In the genomic region with DNA sequence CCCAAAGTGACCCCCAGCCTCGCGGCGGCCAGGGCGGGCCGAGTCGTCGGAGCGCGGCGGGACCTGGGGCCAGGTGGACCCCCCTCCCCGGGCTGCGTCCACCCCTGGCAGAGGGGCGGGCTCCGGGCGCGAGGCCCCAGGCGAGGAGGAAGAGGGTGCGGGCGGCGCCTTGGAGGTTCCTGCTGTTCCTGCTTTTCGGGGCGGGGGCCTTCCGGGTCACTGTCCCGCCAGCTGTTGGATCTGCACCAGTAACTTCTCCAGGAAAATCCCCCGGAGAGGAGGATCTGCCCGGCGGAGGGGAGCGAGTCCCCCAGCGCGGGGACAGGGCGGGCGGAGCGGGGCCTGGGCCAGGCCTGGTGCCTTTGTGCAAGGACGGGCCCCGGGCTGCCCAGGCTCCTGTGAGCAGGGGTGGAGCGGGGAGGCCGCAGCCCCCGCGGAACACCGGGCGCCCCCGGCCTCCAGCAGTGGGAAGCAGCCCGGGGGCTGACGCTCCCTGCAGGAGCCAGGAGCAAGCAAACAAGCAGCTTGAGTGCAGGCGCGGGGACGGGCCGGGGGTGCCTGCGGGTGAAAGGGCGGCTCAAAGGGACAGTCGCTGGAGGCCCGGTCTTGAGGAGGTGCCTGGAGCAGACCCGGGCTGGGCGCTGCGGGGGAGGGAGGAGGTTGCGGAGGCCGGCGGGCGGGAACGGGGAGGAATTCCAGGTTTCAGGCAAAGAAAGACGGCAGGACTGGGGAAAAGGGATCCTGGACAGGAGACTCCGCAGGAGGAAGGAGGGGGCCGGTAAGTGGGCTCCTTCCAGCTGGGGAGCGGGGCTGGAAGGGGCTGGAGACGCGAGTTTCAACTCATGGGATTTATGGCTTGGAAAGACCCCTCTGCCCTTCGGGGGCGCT, we compare ENCODE assay signal across 16 cellular contexts. TPM values are rescaled to one million over a fixed set of nuclear protein-coding genes. Genes with fewer than 3 reads are reported as not detected.
A peak's percentile ranks its signal among the peaks of the same experiment; 100 is the strongest.
DNase-seq lines count a peak whose midpoint lies in the region; ATAC-seq, FAIRE-seq and TF ChIP-seq lines count a peak whose summit lies in the region.
"Had no signal": no experiment of that assay in that cellular context is flagged by ENCODE, and none has a peak within 500 bp of the region (broad histone marks: within the 10 kb centered on the region; RNA-seq: fewer than 3 reads in every experiment).

No MANE protein-coding gene starts in this region.

- ATAC-seq in left lobe of liver (peak; percentile 16), sciatic nerve (peak; percentile 4), GM19463 (IDR thresholded peaks at IDR 0.05; ENCODE audit: unreplicated experiment) (no peak)
- ATAC-seq: activated CD4-positive, alpha-beta T cell treated with anti-CD3 and anti-CD28 coated beads for 36 hours; naive thymus-derived CD8-positive, alpha-beta T cell had no signal

- H2BK5ac ChIP-seq in H1 (ENCODE audit: low read depth, low read length) = 0 out of 2 replicates have a peak overlapping the region, but pooled peaks have one; percentile 16

- peak in 1 of 2 experiments; percentile 72 for DNase-seq in H1 (ENCODE audit: low read depth in 1 of 2, low spot score in 2 of 2)
- DNase-seq in left lobe of liver (ENCODE audit: low spot score) = no peak
- DNase-seq in sciatic nerve (ENCODE audit: low spot score) = no peak
- DNase-seq in DMS 273 (lab: John Stamatoyannopoulos, UW; ENCODE audit: unreplicated experiment) = no peak
- no peak for DNase-seq in testis
- DNase-seq in inferior parietal cortex (ENCODE audit: extremely low spot score) = no peak
- DNase-seq: activated CD4-positive, alpha-beta T cell treated with anti-CD3 and anti-CD28 coated beads for 36 hours; hypothalamus; NCI-H2029 treated with DMSO at 0.1 percent for 48 hours; NK-92 treated with Interleukin-12 subunit alpha and Interleukin-12 subunit beta, amount 100 ng/mL, for 24 hours; SW 1271 had no signal

- H2AK5ac ChIP-seq in H1 (ENCODE audit: low read depth, low read length) = no peak overlapping the region

- no peak overlapping the region for H2BK20ac ChIP-seq in H1 (ENCODE audit: low read length)

- H3K4me3 ChIP-seq in HEK293 (ENCODE audit: low read depth, low read length) = no peak overlapping the region
- H3K4me3 ChIP-seq in H1 (ENCODE audit: extremely low read depth in 1 of 4, insufficient read depth in 2 of 4, low read depth in 3 of 4, low read length in 4 of 4) = peak overlapping the region; percentile 39 to 66 (median 42)
- H3K4me3 ChIP-seq in testis = peak overlapping the region in 1 of 2 donors; percentile 43
- H3K4me3 ChIP-seq: BLaER1 treated with 17β-estradiol and CSF1 and Interleukin-3, amounts not matched to agents 10 nM and 100 nM had no signal

- H3K14ac ChIP-seq in H1 (ENCODE audit: insufficient read length) = no peak overlapping the region

- no peak overlapping the region for H4K5ac ChIP-seq in H1 (ENCODE audit: insufficient read length, low read depth, low read length)

- H3K9me3 ChIP-seq in HEK293 (ENCODE audit: control insufficient read depth, insufficient read depth, low read depth, low read length) (no peaks in the 10 kb centered on the region), H1 (ENCODE audit: insufficient read depth in 2 of 2, low read depth in 1 of 2, low read length in 1 of 2) (no peaks in the 10 kb centered on the region), testis (no peaks in the 10 kb centered on the region)
- H3K9me3 ChIP-seq: BLaER1 treated with 17β-estradiol and CSF1 and Interleukin-3, amounts not matched to agents 10 nM and 100 nM had no signal

- TF ChIP-seq CTCF in HEK293 (tag by site-specific recombination; IDR thresholded peaks at IDR 0.05) (no peak), H1 (IDR thresholded peaks at IDR 0.05; ENCODE audit: control extremely low read depth in 1 of 3, insufficient read depth in 1 of 3, low read depth in 1 of 3, low read length in 3 of 3) (no peak), testis (IDR thresholded peaks at IDR 0.05) (no peak)

- TF ChIP-seq POLR2A in H1 (IDR thresholded peaks at IDR 0.05; ENCODE audit: control extremely low read depth in 1 of 2, low read depth in 2 of 2, low read length in 2 of 2) = no peak
- TF ChIP-seq POLR2A in testis (IDR thresholded peaks at IDR 0.05) = no peak

- H3K4me1 ChIP-seq in HEK293 (ENCODE audit: control insufficient read depth, insufficient read depth, low read length) (no peaks in the 10 kb centered on the region), H1 (replicated peaks in 1 of 4; ENCODE audit: control insufficient read depth in 3 of 4, insufficient read depth in 4 of 4, low read length in 3 of 4) (peaks cover 0 to 11% (median 6%) of the 10 kb centered on the region in 4 experiments; a peak in 6 of 7 replicates), testis (peaks cover 9% of the 10 kb centered on the region)

- peak overlapping the region; percentile 58 for H4K8ac ChIP-seq in H1 (ENCODE audit: extremely low read depth, insufficient read depth, low read length)

- TF ChIP-seq RAD21 in H1 (IDR thresholded peaks at IDR 0.05 in 1 of 2, conservative IDR thresholded peaks at IDR 0.05 in 1 of 2; ENCODE audit: low read depth in 2 of 2, low read length in 2 of 2) = no peak

- FAIRE-seq in H1 (lab: Jason Lieb, UNC) = no peak
- FAIRE-seq: GM18507 had no signal

- H3K56ac ChIP-seq in H1 (replicated peaks; ENCODE audit: insufficient read length, low read depth, low read length) = no peak overlapping the region

- no peak overlapping the region for H2BK15ac ChIP-seq in H1 (ENCODE audit: low read length)

- no peak overlapping the region for H2BK120ac ChIP-seq in H1 (replicated peaks; ENCODE audit: low read depth, low read length)

- POLR2A ChIA-PET in HEK293 (lab: Yijun Ruan, JAX) = no interaction called here
- POLR2A ChIA-PET in H1 (lab: Charles Lee; ENCODE audit: partially characterized antibody) = interaction anchor here (0.7 to 4.6 kb wide), 6 partner anchors 11 to 148 kb away, joined by 3 to 26 read pairs (median 4); a partner anchor contains a TSS

- intact Hi-C loops in sciatic nerve (cut with DNase I) = no loop called here
- intact Hi-C loops in testis (cut with DNase I; ENCODE audit: low total_unique reads) = no loop called here

- peaks cover 13% of the 10 kb centered on the region; the same call in 1 of the 2 replicates for H3K23me2 ChIP-seq in H1 (ENCODE audit: low read depth, low read length)

- H4K20me1 ChIP-seq in H1 (replicated peaks in 1 of 2; ENCODE audit: control insufficient read depth in 1 of 2, insufficient read depth in 2 of 2, low read length in 2 of 2) = peaks cover 0 to 3% of the 10 kb centered on the region in 2 experiments

- no peak overlapping the region for H3K4ac ChIP-seq in H1 (replicated peaks; ENCODE audit: insufficient read length, low read depth, low read length)

- no peak for TF ChIP-seq EP300 in H1 (IDR thresholded peaks at IDR 0.05; ENCODE audit: borderline replicate concordance in 1 of 2, low read depth in 2 of 2, low read length in 2 of 2)

- peak overlapping the region; percentile 78 for H3K18ac ChIP-seq in H1 (ENCODE audit: extremely low read depth, low read length)

- no peak overlapping the region; the same call in 1 of the 2 replicates for H2AFZ ChIP-seq in H1 (ENCODE audit: low read length)

- peak overlapping the region; percentile 82 to 86 for H3K4me2 ChIP-seq in H1 (ENCODE audit: insufficient read depth in 1 of 2, low read depth in 2 of 2, low read length in 2 of 2)

- H3K9ac ChIP-seq in H1 (replicated peaks in 1 of 4; ENCODE audit: extremely low read depth in 1 of 4, low read depth in 3 of 4, low read length in 3 of 4) = no peak overlapping the region; a peak in 1 of 7 replicates

- no peaks in the 10 kb centered on the region for H3K79me1 ChIP-seq in H1 (ENCODE audit: low read depth, low read length)

- CTCF ChIA-PET in HEK293 (lab: Yijun Ruan, JAX) (interaction anchor here (5.1 kb wide), 1 partner anchor 33 kb away, joined by 80 read pairs; no protein-coding TSS in a partner anchor), H1 (lab: Charles Lee; ENCODE audit: partially characterized antibody) (interaction anchor here (0.5 to 10.5 kb wide), 8 partner anchors 15 to 157 kb away, joined by 3 to 147 read pairs (median 4); a partner anchor contains a TSS)

- no peak overlapping the region for H2BK12ac ChIP-seq in H1 (ENCODE audit: low read depth, low read length)

- peaks cover 0 to 13% of the 10 kb centered on the region in 2 experiments; a peak in 1 of 3 replicates for H3K36me3 ChIP-seq in HEK293 (ENCODE audit: control insufficient read depth in 2 of 2, insufficient read depth in 1 of 2, low read length in 2 of 2)
- peaks cover 0 to 1% (median 1%) of the 10 kb centered on the region in 4 experiments; a peak in 4 of 8 replicates for H3K36me3 ChIP-seq in H1 (ENCODE audit: control insufficient read depth in 2 of 4, insufficient read depth in 4 of 4, low read length in 3 of 4)
- no peaks in the 10 kb centered on the region for H3K36me3 ChIP-seq in testis (ENCODE audit: low read depth, missing control alignments)

- H4K91ac ChIP-seq in H1 (replicated peaks; ENCODE audit: insufficient read length, low read length) = no peak overlapping the region

- H3K79me2 ChIP-seq in H1 (ENCODE audit: control insufficient read depth in 1 of 2, insufficient read depth in 2 of 2, low read length in 2 of 2) = no peaks in the 10 kb centered on the region

- no peak overlapping the region for H3K27ac ChIP-seq in HEK293 (ENCODE audit: extremely low read depth, low read depth, low read length)
- H3K27ac ChIP-seq in H1 (ENCODE audit: low read depth, low read length) = no peak overlapping the region
- H3K27ac ChIP-seq in testis = no peak overlapping the region
- H3K27ac ChIP-seq: BLaER1 treated with 17β-estradiol and CSF1 and Interleukin-3, amounts not matched to agents 10 nM and 100 nM had no signal

- H3K27me3 ChIP-seq in H1 (replicated peaks in 1 of 4; ENCODE audit: control insufficient read depth in 3 of 4, extremely low read depth in 1 of 4, insufficient read depth in 3 of 4, low read length in 3 of 4) = peaks cover 0 to 23% (median 11%) of the 10 kb centered on the region in 4 experiments; a peak in 6 of 7 replicates
- no peaks in the 10 kb centered on the region for H3K27me3 ChIP-seq in testis
- H3K27me3 ChIP-seq: BLaER1 treated with 17β-estradiol and CSF1 and Interleukin-3, amounts not matched to agents 10 nM and 100 nM had no signal

- H3K23ac ChIP-seq in H1 (ENCODE audit: insufficient read length) = no peak overlapping the region

- 6% methylated on average over 24 of the region's 68 CpGs; no CpG with 5 or more reads in 1 of the 2 experiments for WGBS in H1 (ENCODE audit: extremely low coverage in 1 of 2, insufficient coverage in 1 of 2, insufficient read length in 1 of 2, insufficient replicate concordance in 2 of 2, low coverage in 1 of 2, low lambda C conversion rate in 2 of 2, missing lambda C conversion rate in 1 of 2), 2 experiments
- 28 to 35% methylated on average over 21 to 51 of the region's 68 CpGs for WGBS in testis, 2 donors

RNA-seq across cellular contexts. Expression of a gene that starts 15.5 kb away (rescaled TPM):
- total RNA-seq in H1 (2021; fragmentation: NEBNext Ultra II Directional; extraction: Animal tissue kit (Norgen Biotek cat#: 25700)) = 28.3 and 33.3 TPM in 2 replicates
- polyA plus RNA-seq in H1 (2011; rRNA removed) = 34.5 and 37.6 TPM in 2 replicates
- 24.9 TPM for polyA plus RNA-seq in H1 (2011; cell fraction: cytosol; rRNA removed)
- 145 TPM for polyA plus RNA-seq in H1 (2011; cell fraction: nucleus; rRNA removed)
- 23.2 to 37.9 TPM (median 33.7 TPM) in 4 replicates for polyA plus RNA-seq in H1 (2012, experiment 1 of 2)
- 38.1 TPM for polyA plus RNA-seq in H1 (2012, experiment 2 of 2)
- polyA plus RNA-seq in H1 (2013, experiment 1 of 2) = 22.4 TPM
- 21.9 TPM for polyA plus RNA-seq in H1 (2013, experiment 2 of 2)
- 14.2 and 16.0 TPM in 2 replicates for polyA minus RNA-seq in H1 (2011; rRNA and poly(A)+ RNA removed)
- polyA minus RNA-seq in H1 (2011; cell fraction: cytosol; rRNA and poly(A)+ RNA removed) = 19.6 TPM
- polyA minus RNA-seq in H1 (2011; cell fraction: nucleus; rRNA and poly(A)+ RNA removed) = 16.3 TPM
- 27.9 TPM for total RNA-seq in left lobe of liver
- total RNA-seq in sciatic nerve = 142 TPM
- total RNA-seq in testis = 10 to 100 TPM; 44.9 to 51.8 TPM
- polyA plus RNA-seq in testis (ENCODE audit: insufficient read depth, low read depth, low replicate concordance) = 92.8 TPM
- polyA plus RNA-seq: naive thymus-derived CD8-positive, alpha-beta T cell had no signal

RNA-seq across cellular contexts. Expression of a gene that starts 44.2 kb away (rescaled TPM):
- total RNA-seq in H1 (2021; fragmentation: NEBNext Ultra II Directional; extraction: Animal tissue kit (Norgen Biotek cat#: 25700)) = 0.45 TPM in 1 of 2 replicates, not detected in the other
- polyA plus RNA-seq in H1 (2011; rRNA removed) (0.24 and 0.57 TPM in 2 replicates), testis (ENCODE audit: insufficient read depth, low read depth, low replicate concordance) (2.4 TPM)
- 0.72 TPM for polyA plus RNA-seq in H1 (2011; cell fraction: cytosol; rRNA removed)
- 1.8 TPM for polyA plus RNA-seq in H1 (2011; cell fraction: nucleus; rRNA removed)
- 0.53 to 0.60 TPM in 2 of 4 replicates, not detected in the others for polyA plus RNA-seq in H1 (2012, experiment 1 of 2)
- 0.47 TPM for polyA plus RNA-seq in H1 (2012, experiment 2 of 2)
- polyA plus RNA-seq in H1 (2013, experiment 1 of 2) = 0.20 TPM
- polyA plus RNA-seq in H1 (2013, experiment 2 of 2) = 0.13 TPM
- polyA minus RNA-seq in H1 (2011; rRNA and poly(A)+ RNA removed) = 0.13 TPM in 1 of 2 replicates, not detected in the other
- not detected for polyA minus RNA-seq in H1 (2011; cell fraction: cytosol; rRNA and poly(A)+ RNA removed)
- 0.60 TPM for polyA minus RNA-seq in H1 (2011; cell fraction: nucleus; rRNA and poly(A)+ RNA removed)
- total RNA-seq in left lobe of liver (81.5 TPM), sciatic nerve (3.3 TPM), testis (1 to 10 TPM; 1.0 to 2.4 TPM)
- total RNA-seq: activated CD4-positive, alpha-beta T cell treated with anti-CD3 and anti-CD28 coated beads for 36 hours; naive thymus-derived CD8-positive, alpha-beta T cell had no signal
- polyA plus RNA-seq: naive thymus-derived CD8-positive, alpha-beta T cell had no signal

RNA-seq across cellular contexts. Expression of a gene that starts 54.7 kb away (rescaled TPM):
- total RNA-seq in H1 (2021; fragmentation: NEBNext Ultra II Directional; extraction: Animal tissue kit (Norgen Biotek cat#: 25700)) = not detected in 2 replicates
- 0.16 TPM in 1 of 2 replicates, not detected in the other for polyA plus RNA-seq in H1 (2011; rRNA removed)
- not detected for polyA plus RNA-seq in H1 (2011; cell fraction: cytosol; rRNA removed)
- not detected for polyA plus RNA-seq in H1 (2011; cell fraction: nucleus; rRNA removed)
- polyA plus RNA-seq in H1 (2012, experiment 1 of 2) = not detected in 4 replicates
- polyA plus RNA-seq in H1 (2012, experiment 2 of 2) = not detected
- polyA plus RNA-seq in H1 (2013, experiment 1 of 2) = not detected
- not detected for polyA plus RNA-seq in H1 (2013, experiment 2 of 2)
- polyA minus RNA-seq in H1 (2011; rRNA and poly(A)+ RNA removed) = not detected in 2 replicates
- polyA minus RNA-seq in H1 (2011; cell fraction: cytosol; rRNA and poly(A)+ RNA removed) = not detected
- polyA minus RNA-seq in H1 (2011; cell fraction: nucleus; rRNA and poly(A)+ RNA removed) = not detected
- not detected for total RNA-seq in left lobe of liver
- not detected for total RNA-seq in sciatic nerve
- total RNA-seq in testis = 1 to 10 TPM; 1.9 to 5.6 TPM
- polyA plus RNA-seq in testis (ENCODE audit: insufficient read depth, low read depth, low replicate concordance) = 3.9 TPM
- total RNA-seq: activated CD4-positive, alpha-beta T cell treated with anti-CD3 and anti-CD28 coated beads for 36 hours; naive thymus-derived CD8-positive, alpha-beta T cell had no signal
- polyA plus RNA-seq: naive thymus-derived CD8-positive, alpha-beta T cell had no signal

Comparison
In these comparisons a context has a peak if more than half of its experiments do, and no peak if none do; other contexts are left out.
1. RNA of a gene that starts 44.2 kb away (total RNA-seq): 81.5 TPM in left lobe of liver (single experiment); 3.3 TPM in sciatic nerve (single experiment), 1.0 to 2.4 TPM in testis and 0.45 TPM in H1; every median in the first group is over 10 times any median in the second.